In genomic region chr13:91153372-91153771, GRCh38 we compare ENCODE assay signal across 20 cellular contexts.
A peak's percentile ranks its signal among the peaks of the same experiment; 100 is the strongest.
DNase-seq lines count a peak whose midpoint lies in the region; ATAC-seq and TF ChIP-seq lines count a peak whose summit lies in the region.
"Had no signal": no experiment of that assay in that cellular context is flagged by ENCODE, and none has a peak within 500 bp of the region (broad histone marks: within the 10 kb centered on the region; RNA-seq: fewer than 3 reads in every experiment).

No MANE protein-coding gene starts in this region.

- no peak overlapping the region for H3K4me3 Mint-ChIP-seq in GM23338

- TF ChIP-seq CTCF in GM23338 (conservative IDR thresholded peaks at IDR 0.05; ENCODE audit: low read depth in 2 of 2) (no peak), astrocyte of the cerebellum (IDR thresholded peaks at IDR 0.05; ENCODE audit: low read depth, low read length, missing control alignments) (no peak)

- H3K79me2 ChIP-seq in GM23338 (replicated peaks; ENCODE audit: insufficient read depth): no peaks in the 10 kb centered on the region
- no peaks in the 10 kb centered on the region for H3K79me2 ChIP-seq in mesendoderm (ENCODE audit: control insufficient read depth, insufficient read depth, low read length)

- no peak overlapping the region for H3K27ac ChIP-seq in GM23338 (ENCODE audit: low read depth)
- no peak overlapping the region for H3K27ac ChIP-seq in mesendoderm (ENCODE audit: low read depth, low read length)
- H3K27ac ChIP-seq: RWPE1, SJCRH30 had no signal

- no peak overlapping the region for H2AFZ ChIP-seq in GM23338

- no peak overlapping the region for H2BK120ac ChIP-seq in mesendoderm (ENCODE audit: low read depth, low read length)

- H3K4me1 ChIP-seq in GM23338 (ENCODE audit: insufficient read depth): peaks cover 26% of the 10 kb centered on the region
- peaks cover 2% of the 10 kb centered on the region for H3K4me1 ChIP-seq in mesendoderm (ENCODE audit: control insufficient read depth, low read depth, low read length)
- no peaks in the 10 kb centered on the region for H3K4me1 ChIP-seq in HAP-1

- H3K4me3 ChIP-seq in GM23338: no peak overlapping the region
- no peak overlapping the region for H3K4me3 ChIP-seq in astrocyte of the cerebellum (ENCODE audit: low read depth, low read length)
- H3K4me3 ChIP-seq in mesendoderm (ENCODE audit: low read length): no peak overlapping the region
- no peak overlapping the region for H3K4me3 ChIP-seq in HAP-1
- H3K4me3 ChIP-seq: SJCRH30 had no signal

- H3K36me3 Mint-ChIP-seq in GM23338 (ENCODE audit: low read depth): no peaks in the 10 kb centered on the region

- no peaks in the 10 kb centered on the region for H3K9me2 ChIP-seq in GM23338 (ENCODE audit: insufficient read depth)

- no peak overlapping the region for H2BK15ac ChIP-seq in mesendoderm (replicated peaks; ENCODE audit: low read depth)

- H3K23ac ChIP-seq in mesendoderm (ENCODE audit: low read length): no peak overlapping the region

- no peak overlapping the region for H3K18ac ChIP-seq in mesendoderm (ENCODE audit: low read length)

- no peak overlapping the region for H3K4ac ChIP-seq in mesendoderm (ENCODE audit: low read depth, low read length)

- peaks cover 38% of the 10 kb centered on the region for H3K4me1 Mint-ChIP-seq in GM23338

- H3K4me2 ChIP-seq in GM23338: 0 out of 2 replicates have a peak overlapping the region, but pooled peaks have one; percentile 8
- H3K4me2 ChIP-seq in mesendoderm (ENCODE audit: low read length): no peak overlapping the region

- H3K27me3 ChIP-seq in GM23338 (ENCODE audit: insufficient read depth) (no peaks in the 10 kb centered on the region), mesendoderm (ENCODE audit: insufficient read depth, low read length, poor library complexity) (no peaks in the 10 kb centered on the region), HAP-1 (ENCODE audit: low read depth) (peaks cover 6% of the 10 kb centered on the region; the same call in 1 of the 2 replicates)
- H3K27me3 ChIP-seq: SJCRH30 had no signal

- H3K9me3 ChIP-seq in HAP-1: no peaks in the 10 kb centered on the region
- H3K9me3 ChIP-seq: SJCRH30 had no signal

- no peaks in the 10 kb centered on the region for H3K79me1 ChIP-seq in mesendoderm (ENCODE audit: low read length)

- no peak overlapping the region for H4K5ac ChIP-seq in mesendoderm (ENCODE audit: low read length)

- no peak for ATAC-seq in GM23338
- ATAC-seq in HG03196 (IDR thresholded peaks at IDR 0.05; ENCODE audit: unreplicated experiment): no peak
- ATAC-seq: HCT116, PC-3 had no signal

- H3K27ac Mint-ChIP-seq in GM23338: 0 out of 2 replicates have a peak overlapping the region, but pooled peaks have one; percentile 44

- H4K8ac ChIP-seq in mesendoderm (ENCODE audit: low read depth, low read length): no peak overlapping the region

- H4K20me1 ChIP-seq in GM23338 (replicated peaks; ENCODE audit: insufficient read depth): no peaks in the 10 kb centered on the region

- H3K36me3 ChIP-seq in GM23338 (ENCODE audit: insufficient read depth) (no peaks in the 10 kb centered on the region), mesendoderm (ENCODE audit: control insufficient read depth, insufficient read depth, low read length) (no peaks in the 10 kb centered on the region), HAP-1 (replicated peaks) (no peaks in the 10 kb centered on the region)
- H3K36me3 ChIP-seq: SJCRH30 had no signal

- no peaks in the 10 kb centered on the region; the same call in 2 of the 3 replicates for H3K9me3 Mint-ChIP-seq in GM23338

- no peaks in the 10 kb centered on the region for H3F3A ChIP-seq in GM23338 (replicated peaks; ENCODE audit: low read depth)

- H3K27me3 Mint-ChIP-seq in GM23338 (ENCODE audit: insufficient read depth, low read depth, poor library complexity): no peaks in the 10 kb centered on the region

- no peak overlapping the region for H2AK5ac ChIP-seq in mesendoderm (ENCODE audit: low read length)

- H3K9ac ChIP-seq in mesendoderm (ENCODE audit: low read length): no peak overlapping the region

- no peak overlapping the region for H2BK5ac ChIP-seq in mesendoderm (ENCODE audit: low read length)

- no peak for DNase-seq in GM23338 (ENCODE audit: low spot score)
- DNase-seq in astrocyte of the cerebellum (ENCODE audit: low read depth): peak; percentile 33
- DNase-seq in mesendoderm: peak; percentile 11
- DNase-seq in renal cortical epithelial cell (ENCODE audit: low read depth): peak; percentile 57
- DNase-seq in HCEC 1CT: no peak
- no peak for DNase-seq in activated CD4-positive, CD25-positive, alpha-beta regulatory T cell (lab: John Stamatoyannopoulos, UW)
- no peak for DNase-seq in HAP-1 (ENCODE audit: low spot score in 2 of 2)
- DNase-seq: AML-193, COR-L47, KBM-7, MV-4-11, NCI-H1417, NCI-H2029, NCI-H2171, NCI-H446 treated with DMSO at 0.1 percent for 48 hours, PC-3, SJCRH30 had no signal

- H3K56ac ChIP-seq in mesendoderm (ENCODE audit: low read length): no peak overlapping the region

- in situ Hi-C loops in astrocyte of the cerebellum (cut with HindIII; ENCODE audit: low sequenced_read_pairs) (no loop called here), HAP-1 (cut with MboI; ENCODE audit: low sequenced_read_pairs) (no loop called here)

TF ChIP-seq in GM23338, 12 proteins besides CTCF, POLR2A, EP300 and RAD21 (continues in another document):
- TF ChIP-seq NANOG (IDR thresholded peaks at IDR 0.05; ENCODE audit: borderline replicate concordance) (no peak), ETS1 (IDR thresholded peaks at IDR 0.05) (no peak), ZNF462 (CRISPR knock-in tag; IDR thresholded peaks at IDR 0.05) (no peak), ZNF331 (CRISPR knock-in tag; IDR thresholded peaks at IDR 0.05; ENCODE audit: low read depth) (no peak), EZH2 (IDR thresholded peaks at IDR 0.05; ENCODE audit: low read depth, unreplicated experiment) (no peak), POLR2AphosphoS5 (IDR thresholded peaks at IDR 0.05; ENCODE audit: low read depth) (no peak)

Comparison
In these comparisons a context has a peak if more than half of its experiments do, and no peak if none do; other contexts are left out.
1. DNase-seq: peak in astrocyte of the cerebellum (single experiment), mesendoderm (single experiment) and renal cortical epithelial cell (single experiment); none in GM23338 (single experiment), HCEC 1CT (single experiment), activated CD4-positive, CD25-positive, alpha-beta regulatory T cell (0 of 4) and HAP-1 (0 of 2).